8 cellular contexts compared by ENCODE assay signal in genomic region chr2:172098650-172099471, GRCh38. TPM values are rescaled to one million over a fixed set of nuclear protein-coding genes. Genes with fewer than 3 reads are reported as not detected.
DNase-seq lines count a peak whose midpoint lies in the region; ATAC-seq, FAIRE-seq and TF ChIP-seq lines count a peak whose summit lies in the region.

No MANE protein-coding gene starts in this region.

- H3K4me3 Mint-ChIP-seq in activated naive CD8-positive, alpha-beta T cell treated with anti-CD3 and anti-CD28 coated beads, Interleukin-2, amount 10 ng/mL, durations not matched to agents 7 days and 5 days = peak overlapping the region; percentile 48

- H3K27me3 ChIP-seq in iPS-15b (ENCODE audit: control insufficient read depth, insufficient read depth, low read length) = peaks cover 96% of the 10 kb centered on the region

- TF ChIP-seq EP300 in Ishikawa (IDR thresholded peaks at IDR 0.05; ENCODE audit: borderline replicate concordance) = peak; percentile 17; the same call in 1 of the 2 replicates

- H3K9me3 Mint-ChIP-seq in activated naive CD8-positive, alpha-beta T cell treated with anti-CD3 and anti-CD28 coated beads, Interleukin-2, amount 10 ng/mL, durations not matched to agents 7 days and 5 days = no peaks in the 10 kb centered on the region

- H3K9ac ChIP-seq in iPS-15b (ENCODE audit: low read depth, low read length) = no peak overlapping the region

- POLR2A ChIA-PET in activated naive CD8-positive, alpha-beta T cell treated with anti-CD3 and anti-CD28 coated beads, Interleukin-2, amount 10 ng/mL, durations not matched to agents 7 days and 5 days (lab: Charles Lee) = no interaction called here

- DNase-seq in D721Med (ENCODE audit: insufficient read length, low spot score) = peak; percentile 19
- peak; percentile 65 for DNase-seq in activated naive CD8-positive, alpha-beta T cell treated with anti-CD3 and anti-CD28 coated beads, Interleukin-2, amount 10 ng/mL, durations not matched to agents 7 days and 5 days
- DNase-seq in stimulated activated naive CD4-positive, alpha-beta T cell treated with Interleukin-2 at 50 U/mL for 16 hours (lab: John Stamatoyannopoulos, UW) = peak; percentile 27
- no peak for DNase-seq in effector CD4-positive, alpha-beta T cell
- no peak for DNase-seq in NK-92 treated with Interleukin-12 subunit alpha and Interleukin-12 subunit beta, amount 100 ng/mL, for 24 hours (lab: John Stamatoyannopoulos, UW)

- H3K36me3 Mint-ChIP-seq in activated naive CD8-positive, alpha-beta T cell treated with anti-CD3 and anti-CD28 coated beads, Interleukin-2, amount 10 ng/mL, durations not matched to agents 7 days and 5 days = no peaks in the 10 kb centered on the region

- no peak for TF ChIP-seq CTCF in D721Med (IDR thresholded peaks at IDR 0.05; ENCODE audit: insufficient read depth, missing control alignments)

- peaks cover 45% of the 10 kb centered on the region for H3K4me1 Mint-ChIP-seq in activated naive CD8-positive, alpha-beta T cell treated with anti-CD3 and anti-CD28 coated beads, Interleukin-2, amount 10 ng/mL, durations not matched to agents 7 days and 5 days

- no peak for FAIRE-seq in D721Med (lab: Jason Lieb, UNC)

- no peaks in the 10 kb centered on the region for H3K9me3 ChIP-seq in iPS-15b (ENCODE audit: control insufficient read depth, insufficient read depth, low read length)

- peak overlapping the region; percentile 6 for H3K4me3 ChIP-seq in iPS-15b (ENCODE audit: low read depth, low read length)

- no peaks in the 10 kb centered on the region for H3K36me3 ChIP-seq in iPS-15b (ENCODE audit: control insufficient read depth, insufficient read depth, low read length)

- H3K4me1 ChIP-seq in iPS-15b (ENCODE audit: control insufficient read depth, insufficient read depth, low read length) = peaks cover 5% of the 10 kb centered on the region

- TF ChIP-seq RAD21 in Ishikawa (IDR thresholded peaks at IDR 0.05; ENCODE audit: low read depth) = no peak

- no peak overlapping the region for H3K27ac Mint-ChIP-seq in activated naive CD8-positive, alpha-beta T cell treated with anti-CD3 and anti-CD28 coated beads, Interleukin-2, amount 10 ng/mL, durations not matched to agents 7 days and 5 days

- peaks cover 79% of the 10 kb centered on the region for H3K27me3 Mint-ChIP-seq in activated naive CD8-positive, alpha-beta T cell treated with anti-CD3 and anti-CD28 coated beads, Interleukin-2, amount 10 ng/mL, durations not matched to agents 7 days and 5 days

- peak; percentile 4 for ATAC-seq in activated naive CD8-positive, alpha-beta T cell treated with anti-CD3 and anti-CD28 coated beads, Interleukin-2, amount 10 ng/mL, durations not matched to agents 7 days and 5 days (ENCODE audit: low read depth)
- ATAC-seq in HG02642 (IDR thresholded peaks at IDR 0.05; ENCODE audit: poor library complexity, unreplicated experiment) = no peak

TF ChIP-seq in Ishikawa, 13 proteins besides CTCF, POLR2A, EP300 and RAD21:
- TF ChIP-seq EGR1 (IDR thresholded peaks at IDR 0.05) (peak; percentile 94), MAX (IDR thresholded peaks at IDR 0.05) (peak; percentile 78), TCF12 (IDR thresholded peaks at IDR 0.05; ENCODE audit: low read depth) (peak; percentile 61; the same call in 1 of the 2 replicates), REST (IDR thresholded peaks at IDR 0.05; ENCODE audit: low read depth) (no peak), USF1 (IDR thresholded peaks at IDR 0.05) (peak; percentile 92), ZBTB7A (IDR thresholded peaks at IDR 0.05; ENCODE audit: low read depth) (peak; percentile 79; the same call in 1 of the 2 replicates), NFIC (IDR thresholded peaks at IDR 0.05) (no peak), YY1 (IDR thresholded peaks at IDR 0.05; ENCODE audit: low read depth) (no peak; the same call in 1 of the 2 replicates), TEAD4 (IDR thresholded peaks at IDR 0.05) (peak; percentile 65), TAF1 (IDR thresholded peaks at IDR 0.05; ENCODE audit: low read depth) (peak; percentile 41; the same call in 1 of the 2 replicates)

RNA-seq across cellular contexts. Expression of gene DLX2, which starts 3.8 kb away (rescaled TPM):
- not detected for total RNA-seq in activated naive CD8-positive, alpha-beta T cell treated with anti-CD3 and anti-CD28 coated beads, Interleukin-2, amount 10 ng/mL, durations not matched to agents 7 days and 5 days

RNA-seq across cellular contexts. Expression of gene DLX1, which starts 13.6 kb away (rescaled TPM):
- not detected for total RNA-seq in activated naive CD8-positive, alpha-beta T cell treated with anti-CD3 and anti-CD28 coated beads, Interleukin-2, amount 10 ng/mL, durations not matched to agents 7 days and 5 days

Comparison
In these comparisons a context has a peak if more than half of its experiments do, and no peak if none do; other contexts are left out.
1. DNase-seq: peak in D721Med (single experiment), activated naive CD8-positive, alpha-beta T cell treated with anti-CD3 and anti-CD28 coated beads, Interleukin-2, amount 10 ng/mL, durations not matched to agents 7 days and 5 days (single experiment) and stimulated activated naive CD4-positive, alpha-beta T cell treated with Interleukin-2 at 50 U/mL for 16 hours (single experiment); none in effector CD4-positive, alpha-beta T cell (single experiment) and NK-92 treated with Interleukin-12 subunit alpha and Interleukin-12 subunit beta, amount 100 ng/mL, for 24 hours (single experiment).